In the genomic region with DNA sequence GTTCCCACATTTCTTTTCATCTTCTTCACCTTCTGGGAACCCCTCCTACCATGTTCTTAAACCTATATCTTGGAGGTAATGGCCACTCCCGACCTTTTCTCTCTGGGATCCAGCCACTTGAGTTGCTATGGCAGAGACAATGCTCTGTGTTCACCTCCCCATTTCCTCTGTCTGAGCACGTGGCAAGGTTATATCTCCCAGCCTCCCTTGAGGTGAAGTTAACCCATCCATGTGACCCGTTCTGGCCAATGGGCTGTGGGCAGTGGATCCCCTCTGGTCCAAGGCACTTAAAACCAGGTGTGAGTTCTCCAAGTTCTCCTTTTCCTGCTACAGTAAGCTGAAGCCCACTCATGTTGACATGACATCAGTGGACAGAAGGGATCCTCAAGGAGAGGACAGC, we compare ENCODE assay signal across 18 cellular contexts.
"Had no signal": no experiment of that assay in that cellular context is flagged by ENCODE, and none has a peak within 500 bp of the region (broad histone marks: within the 10 kb centered on the region; RNA-seq: fewer than 3 reads in every experiment).

No MANE protein-coding gene starts in this region.

- DNase-seq: activated CD4-positive, alpha-beta memory T cell treated with anti-CD3 and anti-CD28 coated beads, Interleukin-2, amount 10 ng/mL, durations not matched to agents 7 days and 5 days; activated CD8-positive, alpha-beta memory T cell treated with anti-CD3 and anti-CD28 coated beads, Interleukin-2, amount 50 U/mL, for 4 hours; activated gamma-delta T cell; activated T-cell treated with anti-CD3 and anti-CD28 coated beads, Interleukin-2, amount 50 U/mL, for 48 hours; anterior cingulate cortex; brain microvascular endothelial cell; cortex of kidney; effector CD4-positive, alpha-beta T cell; foreskin fibroblast; hippocampal formation; left lung; mammary epithelial cell; naive B cell; ovary; stimulated activated CD4-positive, alpha-beta T cell treated with anti-CD3 and anti-CD28 coated beads, Interleukin-1b, Interleukin-23, amount 100 ng/mL, for 48 hours; upper lobe of left lung had no signal

- H3K9me3 Mint-ChIP-seq: activated CD4-positive, alpha-beta memory T cell treated with anti-CD3 and anti-CD28 coated beads, Interleukin-2, amount 10 ng/mL, durations not matched to agents 7 days and 5 days; neural progenitor cell had no signal

- ATAC-seq: left lung, sciatic nerve had no signal

- H3K4me3 Mint-ChIP-seq: activated CD4-positive, alpha-beta memory T cell treated with anti-CD3 and anti-CD28 coated beads, Interleukin-2, amount 10 ng/mL, durations not matched to agents 7 days and 5 days; naive B cell; neural progenitor cell had no signal

- H3K27ac Mint-ChIP-seq: activated CD4-positive, alpha-beta memory T cell treated with anti-CD3 and anti-CD28 coated beads, Interleukin-2, amount 10 ng/mL, durations not matched to agents 7 days and 5 days; naive B cell had no signal

- H3K36me3 Mint-ChIP-seq: naive B cell, neural progenitor cell had no signal

- H3K4me1 Mint-ChIP-seq: activated CD4-positive, alpha-beta memory T cell treated with anti-CD3 and anti-CD28 coated beads, Interleukin-2, amount 10 ng/mL, durations not matched to agents 7 days and 5 days had no signal
